ENCODE assay signal across 8 cellular contexts in genomic region chr6:135088818-135089809, GRCh38. TPM values are rescaled to one million over a fixed set of nuclear protein-coding genes. Genes with fewer than 3 reads are reported as not detected.
A peak's percentile ranks its signal among the peaks of the same experiment; 100 is the strongest.
DNase-seq lines count a peak whose midpoint lies in the region; ATAC-seq and TF ChIP-seq lines count a peak whose summit lies in the region.

No MANE protein-coding gene starts in this region.

- H3K9me3 ChIP-seq in mucosa of descending colon (no peaks in the 10 kb centered on the region), ovary (no peaks in the 10 kb centered on the region)

- TF ChIP-seq EP300 in ovary (IDR thresholded peaks at IDR 0.05), result no peak

- peak; percentile 51 for TF ChIP-seq CTCF in astrocyte of the spinal cord (IDR thresholded peaks at IDR 0.05; ENCODE audit: low read depth, low read length)
- no peak for TF ChIP-seq CTCF in mucosa of descending colon (IDR thresholded peaks at IDR 0.05)
- no peak for TF ChIP-seq CTCF in ovary (IDR thresholded peaks at IDR 0.05)

- no peak overlapping the region for H3K27ac ChIP-seq in ovary

- DNase-seq in D341Med (ENCODE audit: low spot score), result peak; percentile 36
- DNase-seq in NCI-H82 (lab: John Stamatoyannopoulos, UW), result peak; percentile 84
- peak; percentile 41 for DNase-seq in astrocyte of the spinal cord (ENCODE audit: low read depth, low spot score)
- no peak for DNase-seq in mucosa of descending colon
- no peak for DNase-seq in ovary
- DNase-seq in NCI-H2029 (lab: John Stamatoyannopoulos, UW), result no peak

- in situ Hi-C loops in astrocyte of the spinal cord (cut with HindIII; ENCODE audit: low sequenced_read_pairs), result no loop called here

- no peaks in the 10 kb centered on the region for H3K36me3 ChIP-seq in mucosa of descending colon (ENCODE audit: low read depth)
- no peaks in the 10 kb centered on the region for H3K36me3 ChIP-seq in ovary

- H3K4me3 ChIP-seq in astrocyte of the spinal cord (ENCODE audit: low read depth, low read length), result no peak overlapping the region
- no peak overlapping the region for H3K4me3 ChIP-seq in mucosa of descending colon
- H3K4me3 ChIP-seq in ovary, result no peak overlapping the region

- 78 to 90% (median 88%) methylated on average over 3 of the region's 3 CpGs for WGBS in ovary, 3 donors

- ATAC-seq in GM19023 (IDR thresholded peaks at IDR 0.05; ENCODE audit: unreplicated experiment) (peak; percentile 82), HG03095 (IDR thresholded peaks at IDR 0.05; ENCODE audit: unreplicated experiment) (peak; percentile 78), mucosa of descending colon (peak; percentile 71)

- H3K4me1 ChIP-seq in mucosa of descending colon (ENCODE audit: low read depth) (peaks cover 4% of the 10 kb centered on the region), ovary (ENCODE audit: insufficient read depth) (no peaks in the 10 kb centered on the region)

- intact Hi-C loops in mucosa of descending colon (cut with DNase I, micrococcal nuclease) (no loop called here), ovary (cut with DNase I) (no loop called here)

- no peak for TF ChIP-seq POLR2A in ovary (IDR thresholded peaks at IDR 0.05)

- no peaks in the 10 kb centered on the region for H3K27me3 ChIP-seq in ovary

RNA-seq across cellular contexts. Expression of gene HBS1L, which starts 34.5 kb away (rescaled TPM):
- 10 to 100 TPM; 43.0 to 68.6 (median 51.3) TPM for total RNA-seq in mucosa of descending colon
- 10 to 100 TPM; 25.4 to 68.1 (median 56.5) TPM for total RNA-seq in ovary
- 10 to 100 TPM; 29.3 to 42.2 TPM for polyA plus RNA-seq in ovary

Comparison
In these comparisons a context has a peak if more than half of its experiments do, and no peak if none do; other contexts are left out.
1. DNase-seq: peak in D341Med (single experiment), NCI-H82 (single experiment) and astrocyte of the spinal cord (single experiment); none in mucosa of descending colon (0 of 3), ovary (0 of 5) and NCI-H2029 (single experiment).
2. Peak in every context shown above with its lines, with median percentiles within 50 percentile points of each other: ATAC-seq.